In genomic region chr13:95447766-95448165, GRCh38 we compare ENCODE assay signal across 18 cellular contexts.
DNase-seq lines count a peak whose midpoint lies in the region; ATAC-seq and TF ChIP-seq lines count a peak whose summit lies in the region.
"Had no signal": no experiment of that assay in that cellular context is flagged by ENCODE, and none has a peak within 500 bp of the region (broad histone marks: within the 10 kb centered on the region; RNA-seq: fewer than 3 reads in every experiment).

No MANE protein-coding gene starts in this region.

- H3K27me3 ChIP-seq in H7 (ENCODE audit: control insufficient read depth, insufficient read depth, low read length) (no peaks in the 10 kb centered on the region), WERI-Rb-1 (ENCODE audit: insufficient read depth, low read depth, severe bottlenecking) (no peaks in the 10 kb centered on the region)

- ATAC-seq in GM21390 (IDR thresholded peaks at IDR 0.05; ENCODE audit: unreplicated experiment), result no peak

- no peaks in the 10 kb centered on the region for H3K9me3 ChIP-seq in WERI-Rb-1 (ENCODE audit: severe bottlenecking)
- H3K9me3 ChIP-seq: MG63 had no signal

- H3K4me3 ChIP-seq in H7 (ENCODE audit: insufficient read depth, low read depth, low read length) (no peak overlapping the region), WERI-Rb-1 (ENCODE audit: low read depth, low read length) (no peak overlapping the region)
- H3K4me3 ChIP-seq: MG63, PC-9 had no signal

- H3K36me3 ChIP-seq in H7 (replicated peaks; ENCODE audit: control insufficient read depth, insufficient read depth, low read length) (no peaks in the 10 kb centered on the region), WERI-Rb-1 (no peaks in the 10 kb centered on the region)
- H3K36me3 ChIP-seq: MG63 had no signal

- DNase-seq in NCI-H1417 (lab: John Stamatoyannopoulos, UW), result peak in 2 of 3 experiments; percentile 50 to 77
- DNase-seq in NCI-H1417 treated with DMSO at 0.1 percent for 48 hours (lab: John Stamatoyannopoulos, UW), result no peak
- peak; percentile 51 for DNase-seq in H7
- DNase-seq in WERI-Rb-1, result peak; percentile 26
- DNase-seq in iPS-NIHi7 (ENCODE audit: extremely low spot score), result peak; percentile 49
- no peak for DNase-seq in T1000 (lab: John Stamatoyannopoulos, UW)
- no peak for DNase-seq in RPMI8226
- DNase-seq: CD4-positive, CD25-positive, alpha-beta regulatory T cell; DMS53; KG1; MG63; NCI-H1092 treated with DMSO at 0.1 percent for 48 hours; NCI-H187 treated with DMSO at 0.1 percent for 48 hours; NCI-H446; NCI-H748 treated with DMSO at 0.1 percent for 48 hours; PC-9 had no signal

- TF ChIP-seq CTCF in WERI-Rb-1 (IDR thresholded peaks at IDR 0.05; ENCODE audit: low read depth, low read length), result peak; percentile 24; the same call in 1 of the 2 replicates

- no peak overlapping the region for H3K27ac ChIP-seq in WERI-Rb-1
- H3K27ac ChIP-seq: 22Rv1, PC-9 had no signal

Comparison
In these comparisons a context has a peak if more than half of its experiments do, and no peak if none do; other contexts are left out.
1. DNase-seq: peak in NCI-H1417 (2 of 3), H7 (single experiment), WERI-Rb-1 (single experiment) and iPS-NIHi7 (single experiment); none in NCI-H1417 treated with DMSO at 0.1 percent for 48 hours (single experiment), T1000 (single experiment) and RPMI8226 (single experiment).